In genomic region chr14:54509546-54510501, GRCh38 we compare ENCODE assay signal across 8 cellular contexts. TPM values are rescaled to one million over a fixed set of nuclear protein-coding genes. Genes with fewer than 3 reads are reported as not detected.
DNase-seq lines count a peak whose midpoint lies in the region; ATAC-seq, FAIRE-seq and TF ChIP-seq lines count a peak whose summit lies in the region.

A gene with protein sequence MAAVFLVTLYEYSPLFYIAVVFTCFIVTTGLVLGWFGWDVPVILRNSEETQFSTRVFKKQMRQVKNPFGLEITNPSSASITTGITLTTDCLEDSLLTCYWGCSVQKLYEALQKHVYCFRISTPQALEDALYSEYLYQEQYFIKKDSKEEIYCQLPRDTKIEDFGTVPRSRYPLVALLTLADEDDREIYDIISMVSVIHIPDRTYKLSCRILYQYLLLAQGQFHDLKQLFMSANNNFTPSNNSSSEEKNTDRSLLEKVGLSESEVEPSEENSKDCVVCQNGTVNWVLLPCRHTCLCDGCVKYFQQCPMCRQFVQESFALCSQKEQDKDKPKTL (plus strand): TSS chr14:54509906. CDS start chr14:54509960, 54 bp downstream.

- H3K4me1 ChIP-seq in ES-I3 (ENCODE audit: insufficient read depth, low read length): peaks cover 5% of the 10 kb centered on the region; the same call in 1 of the 2 replicates
- H3K4me1 ChIP-seq in RWPE2 (ENCODE audit: insufficient read depth, poor library complexity, severe bottlenecking): peaks cover 6% of the 10 kb centered on the region

- H3K27me3 ChIP-seq in RWPE2 (ENCODE audit: insufficient read depth, poor library complexity, severe bottlenecking): no peaks in the 10 kb centered on the region

- H3K4me3 ChIP-seq in RWPE2 (ENCODE audit: severe bottlenecking): peak within 1 kb of the TSS; percentile 84
- peak within 1 kb of the TSS; percentile 80 for H3K4me3 ChIP-seq in fibroblast of mammary gland (ENCODE audit: control insufficient read depth, low read depth, low read length)

- H3K27me3 Mint-ChIP-seq in activated T-helper 2 cell treated with anti-CD3 and anti-CD28 coated beads, Interferon-gamma antibody, Interleukin-2, Interleukin-4, amounts not matched to agents 10 μg/mL and 5 μg/mL and 100 μg/mL, durations not matched to agents 14 hours and 24 hours and 36 hours (ENCODE audit: low read depth): peaks cover 6% of the 10 kb centered on the region
- peaks cover 0 to 2% of the 10 kb centered on the region in 2 donors for H3K27me3 Mint-ChIP-seq in natural killer cell treated with Interleukin-12 subunit alpha and Interleukin-12 subunit beta and Interleukin-15 and Interleukin-18, amount 100 ng/mL, for 72 hours

- peak within 1 kb of the TSS; percentile 67 for H3K27ac Mint-ChIP-seq in activated T-helper 2 cell treated with anti-CD3 and anti-CD28 coated beads, Interferon-gamma antibody, Interleukin-2, Interleukin-4, amounts not matched to agents 10 μg/mL and 5 μg/mL and 100 μg/mL, durations not matched to agents 14 hours and 24 hours and 36 hours
- peak within 1 kb of the TSS; percentile 78 to 90 for H3K27ac Mint-ChIP-seq in natural killer cell treated with Interleukin-12 subunit alpha and Interleukin-12 subunit beta and Interleukin-15 and Interleukin-18, amount 100 ng/mL, for 72 hours

- H3K9me3 ChIP-seq in ES-I3 (ENCODE audit: control insufficient read depth, insufficient read depth, low read length) (no peaks in the 10 kb centered on the region), RWPE2 (ENCODE audit: severe bottlenecking) (no peaks in the 10 kb centered on the region)

- peak within 1 kb of the TSS; percentile 95 for H3K9ac ChIP-seq in ES-I3 (ENCODE audit: low read depth, low read length)

- intact Hi-C loops in activated T-helper 2 cell treated with anti-CD3 and anti-CD28 coated beads, Interferon-gamma antibody, Interleukin-2, Interleukin-4, amounts not matched to agents 10 μg/mL and 5 μg/mL and 100 μg/mL, durations not matched to agents 14 hours and 24 hours and 36 hours (cut with micrococcal nuclease): loop anchor here (1.0 to 2.0 kb wide), 5 partner anchors 21 to 263 kb away; partner anchors contain the start of gene CNIH1

- DNase-seq in H54 (ENCODE audit: insufficient read length, low spot score) (peak; percentile 86), LoVo (ENCODE audit: low spot score) (peak; percentile 99), RWPE2 (ENCODE audit: low spot score) (peak; percentile 99), fibroblast of mammary gland (ENCODE audit: low read depth) (peak; percentile 97)
- peak; percentile 94 for DNase-seq in activated T-helper 2 cell treated with anti-CD3 and anti-CD28 coated beads, Interferon-gamma antibody, Interleukin-2, Interleukin-4, amounts not matched to agents 10 μg/mL and 5 μg/mL and 100 μg/mL, durations not matched to agents 14 hours and 24 hours and 36 hours (ENCODE audit: low spot score)
- peak; percentile 99 for DNase-seq in natural killer cell treated with Interleukin-12 subunit alpha and Interleukin-12 subunit beta and Interleukin-15 and Interleukin-18, amount 100 ng/mL, for 72 hours (ENCODE audit: low spot score)
- peak; percentile 99 for DNase-seq in stimulated activated naive CD8-positive, alpha-beta T cell treated with anti-CD3 and anti-CD28 coated beads, Interleukin-15, Interleukin-2, amounts not matched to agents 100 U/mL and 50 U/mL, for 24 hours

- peak; percentile 56; the same call in 1 of the 2 replicates for TF ChIP-seq POLR2A in H54 (IDR thresholded peaks at IDR 0.05; ENCODE audit: low read depth, low read length)

- peak; percentile 97 for ATAC-seq in RWPE2 (ENCODE audit: low read depth)
- ATAC-seq in natural killer cell treated with Interleukin-12 subunit alpha and Interleukin-12 subunit beta and Interleukin-15 and Interleukin-18, amount 100 ng/mL, for 72 hours: peak; percentile 100
- peak; percentile 99 for ATAC-seq in stimulated activated naive CD8-positive, alpha-beta T cell treated with anti-CD3 and anti-CD28 coated beads, Interleukin-15, Interleukin-2, amounts not matched to agents 100 U/mL and 50 U/mL, for 24 hours

- H3K36me3 ChIP-seq in ES-I3 (ENCODE audit: insufficient read depth, low read length): no peaks in the 10 kb centered on the region
- H3K36me3 ChIP-seq in RWPE2 (ENCODE audit: low read depth): no peaks in the 10 kb centered on the region

- TF ChIP-seq CTCF in RWPE2 (IDR thresholded peaks at IDR 0.05; ENCODE audit: poor library complexity, severe bottlenecking) (peak; percentile 68), fibroblast of mammary gland (conservative IDR thresholded peaks at IDR 0.05; ENCODE audit: control insufficient read depth, insufficient read depth, low read depth, low read length) (no peak)

- peaks cover 25% of the 10 kb centered on the region for H3K4me1 Mint-ChIP-seq in activated T-helper 2 cell treated with anti-CD3 and anti-CD28 coated beads, Interferon-gamma antibody, Interleukin-2, Interleukin-4, amounts not matched to agents 10 μg/mL and 5 μg/mL and 100 μg/mL, durations not matched to agents 14 hours and 24 hours and 36 hours (ENCODE audit: low read depth)
- peaks cover 28 to 31% of the 10 kb centered on the region in 2 donors for H3K4me1 Mint-ChIP-seq in natural killer cell treated with Interleukin-12 subunit alpha and Interleukin-12 subunit beta and Interleukin-15 and Interleukin-18, amount 100 ng/mL, for 72 hours (ENCODE audit: low read depth in 2 of 2)

- peaks cover 13% of the 10 kb centered on the region for H3K36me3 Mint-ChIP-seq in activated T-helper 2 cell treated with anti-CD3 and anti-CD28 coated beads, Interferon-gamma antibody, Interleukin-2, Interleukin-4, amounts not matched to agents 10 μg/mL and 5 μg/mL and 100 μg/mL, durations not matched to agents 14 hours and 24 hours and 36 hours (ENCODE audit: low read depth)
- H3K36me3 Mint-ChIP-seq in natural killer cell treated with Interleukin-12 subunit alpha and Interleukin-12 subunit beta and Interleukin-15 and Interleukin-18, amount 100 ng/mL, for 72 hours: no peaks in the 10 kb centered on the region

- no peak within 1 kb of the TSS for H3K27ac ChIP-seq in RWPE2 (ENCODE audit: poor library complexity, severe bottlenecking)

- no peaks in the 10 kb centered on the region for H3K9me3 Mint-ChIP-seq in activated T-helper 2 cell treated with anti-CD3 and anti-CD28 coated beads, Interferon-gamma antibody, Interleukin-2, Interleukin-4, amounts not matched to agents 10 μg/mL and 5 μg/mL and 100 μg/mL, durations not matched to agents 14 hours and 24 hours and 36 hours
- H3K9me3 Mint-ChIP-seq in natural killer cell treated with Interleukin-12 subunit alpha and Interleukin-12 subunit beta and Interleukin-15 and Interleukin-18, amount 100 ng/mL, for 72 hours: no peaks in the 10 kb centered on the region

- FAIRE-seq in H54 (lab: Jason Lieb, UNC): peak; percentile 64

- H3K4me3 Mint-ChIP-seq in activated T-helper 2 cell treated with anti-CD3 and anti-CD28 coated beads, Interferon-gamma antibody, Interleukin-2, Interleukin-4, amounts not matched to agents 10 μg/mL and 5 μg/mL and 100 μg/mL, durations not matched to agents 14 hours and 24 hours and 36 hours (ENCODE audit: low read depth): peak within 1 kb of the TSS; percentile 88
- peak within 1 kb of the TSS; percentile 94 for H3K4me3 Mint-ChIP-seq in natural killer cell treated with Interleukin-12 subunit alpha and Interleukin-12 subunit beta and Interleukin-15 and Interleukin-18, amount 100 ng/mL, for 72 hours

RNA-seq across cellular contexts. Expression of the gene that starts here (rescaled TPM):
- total RNA-seq in activated T-helper 2 cell treated with anti-CD3 and anti-CD28 coated beads, Interferon-gamma antibody, Interleukin-2, Interleukin-4, amounts not matched to agents 10 μg/mL and 5 μg/mL and 100 μg/mL, durations not matched to agents 14 hours and 24 hours and 36 hours: 6.2 and 9.1 TPM in 2 replicates
- 10 to 100 TPM; 16.3 to 19.7 TPM for total RNA-seq in natural killer cell treated with Interleukin-12 subunit alpha and Interleukin-12 subunit beta and Interleukin-15 and Interleukin-18, amount 100 ng/mL, for 72 hours
